1 cellular context compared by ENCODE assay signal in genomic region chr2:46701152-46701551, GRCh38.
TF ChIP-seq lines count a peak whose summit lies in the region.

No MANE protein-coding gene starts in this region.

TF ChIP-seq in H1, 55 proteins besides CTCF, POLR2A, EP300 and RAD21:
- TF ChIP-seq NANOG (IDR thresholded peaks at IDR 0.05; ENCODE audit: insufficient read depth, low read depth, low read length, poor library complexity, severe bottlenecking) (no peak), ATF3 (IDR thresholded peaks at IDR 0.05; ENCODE audit: insufficient read depth, low read depth, low read length) (no peak), SIX5 (IDR thresholded peaks at IDR 0.05; ENCODE audit: low read depth, low read length) (no peak), HDAC6 (IDR thresholded peaks at IDR 0.05; ENCODE audit: low read depth, low read length) (no peak), GTF2F1 (IDR thresholded peaks at IDR 0.05; ENCODE audit: borderline replicate concordance, low read depth, low read length) (no peak), TAF7 (optimal IDR thresholded peaks at IDR 0.05; ENCODE audit: borderline replicate concordance, low read depth, low read length) (no peak), RBBP5 (IDR thresholded peaks at IDR 0.05; ENCODE audit: borderline replicate concordance, low read depth, low read length) (no peak), SIN3A (conservative IDR thresholded peaks at IDR 0.05 in 1 of 2, IDR thresholded peaks at IDR 0.05 in 1 of 2; ENCODE audit: low read depth in 1 of 2, low read length in 2 of 2) (no peak), SP2 (IDR thresholded peaks at IDR 0.05; ENCODE audit: low read length) (no peak), GABPA (IDR thresholded peaks at IDR 0.05; ENCODE audit: borderline replicate concordance, insufficient read depth, low read length) (no peak), CREB1 (IDR thresholded peaks at IDR 0.05) (no peak), KDM4A (IDR thresholded peaks at IDR 0.05; ENCODE audit: low read depth, low read length, severe bottlenecking) (no peak), KDM1A (IDR thresholded peaks at IDR 0.05; ENCODE audit: borderline replicate concordance, low read length) (no peak), YY1 (IDR thresholded peaks at IDR 0.05; ENCODE audit: low read depth, low read length) (no peak), SRF (IDR thresholded peaks at IDR 0.05; ENCODE audit: low read depth, low read length) (no peak)
